14 cellular contexts compared by ENCODE assay signal in genomic region chr2:130157825-130158514, GRCh38. TPM values are rescaled to one million over a fixed set of nuclear protein-coding genes. Genes with fewer than 3 reads are reported as not detected.
A peak's percentile ranks its signal among the peaks of the same experiment; 100 is the strongest.
DNase-seq lines count a peak whose midpoint lies in the region; ATAC-seq, FAIRE-seq and TF ChIP-seq lines count a peak whose summit lies in the region.
"Not testable (repeated sequence)": the region's sequence is repeated elsewhere in the genome, so short reads cannot be mapped to it uniquely, and the experiment has no call there.
"Had no signal": no experiment of that assay in that cellular context is flagged by ENCODE, and none has a peak within 500 bp of the region (broad histone marks: within the 10 kb centered on the region; RNA-seq: fewer than 3 reads in every experiment).

No MANE protein-coding gene starts in this region.

- H4K20me1 ChIP-seq in SU-DHL-6 (ENCODE audit: low read depth, low read length); GM12878 (ENCODE audit: control insufficient read depth, insufficient read depth): not testable (repeated sequence)

- RAD21 ChIA-PET in GM12878 (lab: Charles Lee; ENCODE audit: unreplicated experiment) = interaction anchor here (1.0 to 1.2 kb wide), 3 partner anchors 23 to 1514 kb away, joined by 3 to 4 read pairs (median 4); partner anchors contain the start of gene SMPD4

- peak; percentile 60 for DNase-seq in GM12878 (ENCODE audit: low read depth, low spot score)

- BruUV-seq in GM12878 (replicated peaks; lab: Mats Ljungman, UMichigan) = not testable (repeated sequence)

- not testable (repeated sequence) for H3K79me2 ChIP-seq in SU-DHL-6 (ENCODE audit: insufficient read depth, low read length); GM12878 (ENCODE audit: control insufficient read depth, insufficient read depth, low read length)

- in situ Hi-C loops in GM12878 (cut with MboI) = loop anchor here (5.0 to 10.0 kb wide), 2 partner anchors 179 to 1517 kb away; no protein-coding TSS in a partner anchor

- ATAC-seq in GM19043 (IDR thresholded peaks at IDR 0.05; ENCODE audit: low read depth, unreplicated experiment) (peak; percentile 88), GM21619 (IDR thresholded peaks at IDR 0.05; ENCODE audit: unreplicated experiment) (peak; percentile 91), HG03039 (IDR thresholded peaks at IDR 0.05; ENCODE audit: unreplicated experiment) (peak; percentile 74), HG03565 (IDR thresholded peaks at IDR 0.05; ENCODE audit: unreplicated experiment) (peak; percentile 74), GM12878 (peak; percentile 86)
- peak; percentile 92 for ATAC-seq in stimulated activated memory B cell treated with anti-CD40 and anti-IgM and Interleukin-4, amounts not matched to agents 10 μg/mL and 1 μg/mL and 100 μg/mL, for 72 hours

- H3K9me2 ChIP-seq in SU-DHL-6 (replicated peaks; ENCODE audit: insufficient read depth, low read length) = not testable (repeated sequence)

- POLR2A ChIA-PET in GM12878 (lab: Charles Lee) = not testable (repeated sequence)

- H3K27me3 ChIP-seq in SU-DHL-6 (ENCODE audit: low read length); GM12878 (replicated peaks in 1 of 2; ENCODE audit: control insufficient read depth in 2 of 2, insufficient read depth in 2 of 2, low read length in 1 of 2): not testable (repeated sequence)

- not testable (repeated sequence) for TF ChIP-seq POLR2A in GM12878 (IDR thresholded peaks at IDR 0.05; ENCODE audit: low read depth, low read length)

- TF ChIP-seq CTCF in GM12873 (IDR thresholded peaks at IDR 0.05; ENCODE audit: insufficient read depth, low read depth, low read length, missing control alignments) = peak; percentile 24
- TF ChIP-seq CTCF in SU-DHL-6 (IDR thresholded peaks at IDR 0.05; ENCODE audit: insufficient read depth, low read length, poor library complexity, severe bottlenecking) = not testable (repeated sequence)
- 0 out of 6 replicates have a peak, but pooled peaks have one; percentile 1 to 18 (median 9) for TF ChIP-seq CTCF in GM12878 (IDR thresholded peaks at IDR 0.05 in 2 of 3, conservative IDR thresholded peaks at IDR 0.05 in 1 of 3; ENCODE audit: control insufficient read depth in 2 of 3, extremely low read depth in 1 of 3, insufficient read depth in 1 of 3, low read depth in 3 of 3, low read length in 3 of 3)

- peak; percentile 96 for FAIRE-seq in GM12878 (lab: Jason Lieb, UNC)

- not testable (repeated sequence) for H3K4me2 ChIP-seq in SU-DHL-6 (ENCODE audit: low read depth, low read length, poor library complexity, severe bottlenecking)
- H3K4me2 ChIP-seq in GM12878 (ENCODE audit: control insufficient read depth, insufficient read depth) = 0 out of 2 replicates have a peak overlapping the region, but pooled peaks have one; percentile 9

- SMC1A ChIA-PET in GM12878 (lab: Charles Lee; ENCODE audit: uncharacterized antibody, unreplicated experiment) = interaction anchor here (0.7 to 1.4 kb wide), 2 partner anchors 23 to 173 kb away, joined by 4 to 5 read pairs; partner anchors contain the start of gene SMPD4

- TF ChIP-seq RAD21 in GM12878 (IDR thresholded peaks at IDR 0.05; ENCODE audit: insufficient read depth, low read depth, low read length) = peak; percentile 40; the same call in 1 of the 2 replicates

- H3F3A ChIP-seq in SU-DHL-6 (ENCODE audit: insufficient read depth) = not testable (repeated sequence)

- H3K27me3 Mint-ChIP-seq in stimulated activated memory B cell treated with anti-CD40 and anti-IgM and Interleukin-4, amounts not matched to agents 10 μg/mL and 1 μg/mL and 100 μg/mL, for 72 hours = not testable (repeated sequence)

- H3K4me3 ChIP-seq in SU-DHL-6 (ENCODE audit: insufficient read depth, low read length, poor library complexity, severe bottlenecking); GM12878: not testable (repeated sequence)

- CTCF ChIA-PET in GM12878 (lab: Yijun Ruan, JAX) = interaction anchor here (0.6 to 1.5 kb wide), 6 partner anchors 20 to 179 kb away, joined by 3 to 5 read pairs (median 4); partner anchors contain the start of gene SMPD4

- H3K27ac Mint-ChIP-seq in stimulated activated memory B cell treated with anti-CD40 and anti-IgM and Interleukin-4, amounts not matched to agents 10 μg/mL and 1 μg/mL and 100 μg/mL, for 72 hours = peak overlapping the region; percentile 93

- peak overlapping the region; percentile 72 for H3K27ac ChIP-seq in SU-DHL-6 (ENCODE audit: low read depth, low read length)
- H3K27ac ChIP-seq in GM12878 (ENCODE audit: control insufficient read depth, insufficient read depth) = peak overlapping the region; percentile 75

- H3K4me3 Mint-ChIP-seq in stimulated activated memory B cell treated with anti-CD40 and anti-IgM and Interleukin-4, amounts not matched to agents 10 μg/mL and 1 μg/mL and 100 μg/mL, for 72 hours = peak overlapping the region; percentile 41

- H3K4me1 Mint-ChIP-seq in stimulated activated memory B cell treated with anti-CD40 and anti-IgM and Interleukin-4, amounts not matched to agents 10 μg/mL and 1 μg/mL and 100 μg/mL, for 72 hours = peaks cover 42% of the 10 kb centered on the region

- H3K9ac ChIP-seq in SU-DHL-6 (ENCODE audit: low read length); GM12878 (ENCODE audit: control insufficient read depth, insufficient read depth, low read length): not testable (repeated sequence)

- 2% methylated on average over 13 of the region's 13 CpGs for WGBS in GM12878 (ENCODE audit: insufficient coverage, insufficient replicate concordance, low lambda C conversion rate, missing lambda C conversion rate)

- 0 out of 4 replicates have a peak, but pooled peaks of 1 of the 2 experiments have one; percentile 17 for TF ChIP-seq EP300 in GM12878 (IDR thresholded peaks at IDR 0.05; ENCODE audit: borderline replicate concordance in 1 of 2, control insufficient read depth in 1 of 2, low read depth in 2 of 2, low read length in 2 of 2)

- H3K9me3 Mint-ChIP-seq in stimulated activated memory B cell treated with anti-CD40 and anti-IgM and Interleukin-4, amounts not matched to agents 10 μg/mL and 1 μg/mL and 100 μg/mL, for 72 hours = not testable (repeated sequence)

- H3K36me3 Mint-ChIP-seq in stimulated activated memory B cell treated with anti-CD40 and anti-IgM and Interleukin-4, amounts not matched to agents 10 μg/mL and 1 μg/mL and 100 μg/mL, for 72 hours = peaks cover 39% of the 10 kb centered on the region

- peaks cover 18% of the 10 kb centered on the region for H3K4me1 ChIP-seq in GM12878 (ENCODE audit: control insufficient read depth, insufficient read depth, low read length)

- intact Hi-C loops in GM12878 (cut with micrococcal nuclease; ENCODE audit: unreplicated experiment) = loop anchor here (1.0 kb wide), 1 partner anchor 1514 kb away; no protein-coding TSS in a partner anchor

- not testable (repeated sequence) for H3K36me3 ChIP-seq in SU-DHL-6 (ENCODE audit: low read length)
- H3K36me3 ChIP-seq in GM12878 (ENCODE audit: control insufficient read depth in 2 of 2, insufficient read depth in 2 of 2, low read length in 1 of 2) = peaks cover 0 to 15% of the 10 kb centered on the region in 2 experiments; a peak in 2 of 4 replicates

- not testable (repeated sequence) for H2AFZ ChIP-seq in SU-DHL-6 (ENCODE audit: low read depth, low read length, severe bottlenecking); GM12878 (ENCODE audit: control insufficient read depth, low read depth, low read length)

- not testable (repeated sequence) for H3K9me3 ChIP-seq in SU-DHL-6 (ENCODE audit: insufficient read depth, low read length); GM12878 (replicated peaks; ENCODE audit: control insufficient read depth, insufficient read depth, low read length)

RNA-seq across cellular contexts. Expression of gene CCDC74B, which starts 13.1 kb away (rescaled TPM):
- 6.1 and 10.3 TPM in 2 replicates for total RNA-seq in GM12878 (2013; cell fraction: nucleolus; rRNA removed)
- total RNA-seq in GM12878 (2014; rRNA removed) (15.3 and 17.9 TPM in 2 replicates), GM12878 (2014; rRNA removed; fragmentation: Illumina TruSeq; extraction: Trizol) (6.1 and 7.2 TPM in 2 replicates), GM12878 (2021) (14.4 and 15.3 TPM in 2 replicates)
- 2.8 TPM for polyA plus RNA-seq in GM12878 (2011; ENCODE audit: low read depth)
- polyA plus RNA-seq in GM12878 (2011; rRNA removed) (8.9 and 10.7 TPM in 2 replicates), GM12878 (2014; fragmentation: Illumina TruSeq; extraction: Trizol) (2.2 and 6.5 TPM in 2 replicates), GM12878 (2014; fragmentation: Nextera tagmentation; extraction: Ambion mirVana) (1 to 10 TPM in 1 of 2 experiments, under 1 TPM in 1; 0.52 to 2.9 TPM), GM12878 (2014; rRNA removed) (21.2 and 26.2 TPM in 2 replicates), GM12878 (2016; fragmentation: Nextera tagmentation; extraction: Ambion mirVana) (10 to 100 TPM in 1 of 2 experiments, 1 to 10 TPM in 1; 8.8 to 11.3 TPM)
- polyA plus RNA-seq in GM12878 (2011; cell fraction: cytosol; rRNA removed) = 13.9 and 21.5 TPM in 2 replicates
- 98.8 and 108 TPM in 2 replicates for polyA plus RNA-seq in GM12878 (2011; cell fraction: nucleus; rRNA removed)
- polyA plus RNA-seq in GM12878 (2012) = 6.3 and 7.4 TPM in 2 replicates
- polyA minus RNA-seq in GM12878 (2011; rRNA and poly(A)+ RNA removed) = 2.9 and 8.8 TPM in 2 replicates
- polyA minus RNA-seq in GM12878 (2011; cell fraction: cytosol; rRNA and poly(A)+ RNA removed) = 1.9 and 2.4 TPM in 2 replicates
- 9.1 and 10.7 TPM in 2 replicates for polyA minus RNA-seq in GM12878 (2011; cell fraction: nucleus; rRNA and poly(A)+ RNA removed)

RNA-seq across cellular contexts. Expression of gene SMPD4, which starts 23.4 kb away (rescaled TPM):
- total RNA-seq in GM12878 (2013; cell fraction: nucleolus; rRNA removed) = 50.9 and 62.7 TPM in 2 replicates
- 36.1 and 45.9 TPM in 2 replicates for total RNA-seq in GM12878 (2014; rRNA removed)
- 23.7 and 27.1 TPM in 2 replicates for total RNA-seq in GM12878 (2014; rRNA removed; fragmentation: Illumina TruSeq; extraction: Trizol)
- total RNA-seq in GM12878 (2021) = 78.2 and 79.5 TPM in 2 replicates
- polyA plus RNA-seq in GM12878 (2011; ENCODE audit: low read depth) = 24.0 TPM
- 13.7 and 26.0 TPM in 2 replicates for polyA plus RNA-seq in GM12878 (2011; rRNA removed)
- 40.3 and 41.5 TPM in 2 replicates for polyA plus RNA-seq in GM12878 (2011; cell fraction: cytosol; rRNA removed)
- 206 and 236 TPM in 2 replicates for polyA plus RNA-seq in GM12878 (2011; cell fraction: nucleus; rRNA removed)
- 45.1 and 45.4 TPM in 2 replicates for polyA plus RNA-seq in GM12878 (2012)
- 23.4 and 45.4 TPM in 2 replicates for polyA plus RNA-seq in GM12878 (2014; fragmentation: Illumina TruSeq; extraction: Trizol)
- 10 to 100 TPM in 1 of 2 experiments, 1 to 10 TPM in 1; 5.0 to 10.4 TPM for polyA plus RNA-seq in GM12878 (2014; fragmentation: Nextera tagmentation; extraction: Ambion mirVana)
- 60.4 and 62.8 TPM in 2 replicates for polyA plus RNA-seq in GM12878 (2014; rRNA removed)
- polyA plus RNA-seq in GM12878 (2016; fragmentation: Nextera tagmentation; extraction: Ambion mirVana) = 10 to 100 TPM; 79.0 to 82.0 TPM
- polyA minus RNA-seq in GM12878 (2011; rRNA and poly(A)+ RNA removed) = 30.1 and 47.9 TPM in 2 replicates
- polyA minus RNA-seq in GM12878 (2011; cell fraction: cytosol; rRNA and poly(A)+ RNA removed) = 31.5 and 33.1 TPM in 2 replicates
- 49.7 and 96.1 TPM in 2 replicates for polyA minus RNA-seq in GM12878 (2011; cell fraction: nucleus; rRNA and poly(A)+ RNA removed)

RNA-seq across cellular contexts. Expression of gene MZT2B, which starts 24.1 kb away (rescaled TPM):
- 32.3 and 32.4 TPM in 2 replicates for total RNA-seq in GM12878 (2013; cell fraction: nucleolus; rRNA removed)
- total RNA-seq in GM12878 (2014; rRNA removed) (321 and 369 TPM in 2 replicates), GM12878 (2014; rRNA removed; fragmentation: Illumina TruSeq; extraction: Trizol) (45.7 and 51.5 TPM in 2 replicates), GM12878 (2021) (399 and 409 TPM in 2 replicates)
- 73.9 TPM for polyA plus RNA-seq in GM12878 (2011; ENCODE audit: low read depth)
- polyA plus RNA-seq in GM12878 (2011; rRNA removed) (60.4 and 104 TPM in 2 replicates), GM12878 (2014; fragmentation: Illumina TruSeq; extraction: Trizol) (7.2 TPM in 1 of 2 replicates, not detected in the other), GM12878 (2014; fragmentation: Nextera tagmentation; extraction: Ambion mirVana) (10 to 100 TPM in 1 of 2 experiments, 1 to 10 TPM in 1; 6.3 to 20.4 TPM), GM12878 (2014; rRNA removed) (292 and 388 TPM in 2 replicates), GM12878 (2016; fragmentation: Nextera tagmentation; extraction: Ambion mirVana) (100 to 1,000 TPM; 294 to 320 TPM)
- polyA plus RNA-seq in GM12878 (2011; cell fraction: cytosol; rRNA removed) = 73.9 and 197 TPM in 2 replicates
- 64.2 and 65.3 TPM in 2 replicates for polyA plus RNA-seq in GM12878 (2011; cell fraction: nucleus; rRNA removed)
- polyA plus RNA-seq in GM12878 (2012) = 257 and 266 TPM in 2 replicates
- polyA minus RNA-seq in GM12878 (2011; rRNA and poly(A)+ RNA removed) = 6.4 and 15.5 TPM in 2 replicates
- 32.7 and 37.4 TPM in 2 replicates for polyA minus RNA-seq in GM12878 (2011; cell fraction: cytosol; rRNA and poly(A)+ RNA removed)
- 19.1 and 33.1 TPM in 2 replicates for polyA minus RNA-seq in GM12878 (2011; cell fraction: nucleus; rRNA and poly(A)+ RNA removed)

RNA-seq across cellular contexts. Expression of gene POTEF, which starts 28.9 kb away (rescaled TPM):
- total RNA-seq in GM12878 (2013; cell fraction: nucleolus; rRNA removed) = not detected in 2 replicates
- 0.11 TPM in 1 of 2 replicates, not detected in the other for total RNA-seq in GM12878 (2014; rRNA removed)
- total RNA-seq in GM12878 (2014; rRNA removed; fragmentation: Illumina TruSeq; extraction: Trizol) = not detected in 2 replicates
- not detected in 2 replicates for total RNA-seq in GM12878 (2021)
- not detected for polyA plus RNA-seq in GM12878 (2011; ENCODE audit: low read depth)
- not detected in 2 replicates for polyA plus RNA-seq in GM12878 (2011; rRNA removed)
- not detected in 2 replicates for polyA plus RNA-seq in GM12878 (2011; cell fraction: cytosol; rRNA removed)
- polyA plus RNA-seq in GM12878 (2011; cell fraction: nucleus; rRNA removed) = not detected in 2 replicates
- not detected in 2 replicates for polyA plus RNA-seq in GM12878 (2012)
- polyA plus RNA-seq in GM12878 (2014; fragmentation: Illumina TruSeq; extraction: Trizol) = 0.03 TPM in 1 of 2 replicates, not detected in the other
- polyA plus RNA-seq in GM12878 (2014; fragmentation: Nextera tagmentation; extraction: Ambion mirVana) = not detected
- 0.05 TPM in 1 of 2 replicates, not detected in the other for polyA plus RNA-seq in GM12878 (2014; rRNA removed)
- not detected for polyA plus RNA-seq in GM12878 (2016; fragmentation: Nextera tagmentation; extraction: Ambion mirVana)
- not detected in 2 replicates for polyA minus RNA-seq in GM12878 (2011; rRNA and poly(A)+ RNA removed)
- polyA minus RNA-seq in GM12878 (2011; cell fraction: cytosol; rRNA and poly(A)+ RNA removed) = not detected in 2 replicates
- not detected in 2 replicates for polyA minus RNA-seq in GM12878 (2011; cell fraction: nucleus; rRNA and poly(A)+ RNA removed)
- total RNA-seq: liver, NCI-H460, PC-9, right lobe of liver had no signal
- polyA plus RNA-seq: liver had no signal

RNA-seq across cellular contexts. Expression of gene TUBA3E, which starts 40.3 kb away (rescaled TPM):
- not detected in 2 replicates for total RNA-seq in GM12878 (2013; cell fraction: nucleolus; rRNA removed)
- total RNA-seq in GM12878 (2014; rRNA removed) (not detected in 2 replicates), GM12878 (2014; rRNA removed; fragmentation: Illumina TruSeq; extraction: Trizol) (not detected in 2 replicates), GM12878 (2021) (not detected in 2 replicates)
- not detected for polyA plus RNA-seq in GM12878 (2011; ENCODE audit: low read depth)
- polyA plus RNA-seq in GM12878 (2011; rRNA removed) (not detected in 2 replicates), GM12878 (2014; fragmentation: Illumina TruSeq; extraction: Trizol) (not detected in 2 replicates), GM12878 (2014; fragmentation: Nextera tagmentation; extraction: Ambion mirVana) (not detected), GM12878 (2014; rRNA removed) (not detected in 2 replicates), GM12878 (2016; fragmentation: Nextera tagmentation; extraction: Ambion mirVana) (not detected)
- not detected in 2 replicates for polyA plus RNA-seq in GM12878 (2011; cell fraction: cytosol; rRNA removed)
- not detected in 2 replicates for polyA plus RNA-seq in GM12878 (2011; cell fraction: nucleus; rRNA removed)
- polyA plus RNA-seq in GM12878 (2012) = not detected in 2 replicates
- not detected in 2 replicates for polyA minus RNA-seq in GM12878 (2011; rRNA and poly(A)+ RNA removed)
- polyA minus RNA-seq in GM12878 (2011; cell fraction: cytosol; rRNA and poly(A)+ RNA removed) = not detected in 2 replicates
- polyA minus RNA-seq in GM12878 (2011; cell fraction: nucleus; rRNA and poly(A)+ RNA removed) = not detected in 2 replicates
- total RNA-seq: cerebellum, liver, NCI-H460, neural crest cell, PC-9, right lobe of liver had no signal
